In genomic region chr2:46006634-46007033, GRCh38 we compare ENCODE assay signal across 21 cellular contexts.
A peak's percentile ranks its signal among the peaks of the same experiment; 100 is the strongest.
DNase-seq lines count a peak whose midpoint lies in the region; ATAC-seq and TF ChIP-seq lines count a peak whose summit lies in the region.
"Had no signal": no experiment of that assay in that cellular context is flagged by ENCODE, and none has a peak within 500 bp of the region (broad histone marks: within the 10 kb centered on the region; RNA-seq: fewer than 3 reads in every experiment).

No MANE protein-coding gene starts in this region.

- TF ChIP-seq POLR2A in esophagus muscularis mucosa (IDR thresholded peaks at IDR 0.05; ENCODE audit: low read depth), result no peak

- POLR2A ChIA-PET in Caco-2 (lab: Charles Lee), result interaction anchor here (0.6 to 1.0 kb wide), 2 partner anchors 14 to 48 kb away, joined by 3 to 7 read pairs; no protein-coding TSS in a partner anchor

- H3K4me3 ChIP-seq in Caco-2 (ENCODE audit: low read depth, low read length) (no peak overlapping the region), esophagus muscularis mucosa (no peak overlapping the region)
- H3K4me3 ChIP-seq: A549; BLaER1 treated with 17β-estradiol and CSF1 and Interleukin-3, amounts not matched to agents 10 nM and 100 nM; GM23248 had no signal

- H3K9me3 ChIP-seq in Caco-2, result no peaks in the 10 kb centered on the region
- H3K9me3 ChIP-seq in esophagus muscularis mucosa, result no peaks in the 10 kb centered on the region
- H3K9me3 ChIP-seq: A549; BE2C; BLaER1 treated with 17β-estradiol and CSF1 and Interleukin-3, amounts not matched to agents 10 nM and 100 nM had no signal

- DNase-seq in Caco-2, result peak; percentile 73 to 83
- DNase-seq in esophagus muscularis mucosa (ENCODE audit: extremely low spot score), result peak; percentile 64
- DNase-seq in left lobe of liver (ENCODE audit: low spot score), result no peak
- peak; percentile 78 for DNase-seq in renal cortical epithelial cell (ENCODE audit: low read depth)
- no peak for DNase-seq in CD14-positive monocyte (ENCODE audit: low spot score)
- no peak for DNase-seq in middle frontal gyrus (ENCODE audit: extremely low spot score, low spot score)
- no peak for DNase-seq in activated naive CD4-positive, alpha-beta T cell treated with anti-CD3 and anti-CD28 coated beads for 36 hours
- DNase-seq in HuH-7.5 (ENCODE audit: low spot score), result no peak
- DNase-seq: 8988T; ACHN; AML-193; BE2C; CD4-positive, alpha-beta memory T cell; COR-L47; DMS153; DND-41; GM23248; H7; HCEC 1CT had no signal

- H3K27me3 Mint-ChIP-seq in Caco-2 (ENCODE audit: insufficient read depth, unreplicated experiment) (no peaks in the 10 kb centered on the region), CD14-positive monocyte (ENCODE audit: low read depth in 3 of 3) (no peaks in the 10 kb centered on the region)
- H3K27me3 Mint-ChIP-seq in activated naive CD4-positive, alpha-beta T cell treated with anti-CD3 and anti-CD28 coated beads for 36 hours (ENCODE audit: low read depth), result no peaks in the 10 kb centered on the region
- H3K27me3 Mint-ChIP-seq: CD4-positive, alpha-beta memory T cell had no signal

- H3K27me3 ChIP-seq in Caco-2 (replicated peaks; ENCODE audit: control insufficient read depth, insufficient read depth, low read length) (no peaks in the 10 kb centered on the region), esophagus muscularis mucosa (no peaks in the 10 kb centered on the region)
- H3K27me3 ChIP-seq: BE2C; BLaER1 treated with 17β-estradiol and CSF1 and Interleukin-3, amounts not matched to agents 10 nM and 100 nM had no signal

- H3K4me1 Mint-ChIP-seq in Caco-2 (ENCODE audit: low read depth, unreplicated experiment), result peaks cover 37% of the 10 kb centered on the region
- H3K4me1 Mint-ChIP-seq in CD14-positive monocyte, result no peaks in the 10 kb centered on the region
- no peaks in the 10 kb centered on the region for H3K4me1 Mint-ChIP-seq in activated naive CD4-positive, alpha-beta T cell treated with anti-CD3 and anti-CD28 coated beads for 36 hours (ENCODE audit: low read depth)
- H3K4me1 Mint-ChIP-seq: CD4-positive, alpha-beta memory T cell had no signal

- BruUV-seq in Caco-2 (replicated peaks; lab: Mats Ljungman, UMichigan), result no TSS peak

- TF ChIP-seq CTCF in Caco-2 (IDR thresholded peaks at IDR 0.05; ENCODE audit: insufficient read depth in 1 of 2, low read depth in 1 of 2, low read length in 1 of 2, severe bottlenecking in 1 of 2, unreplicated experiment in 1 of 2), result no peak
- no peak for TF ChIP-seq CTCF in esophagus muscularis mucosa (IDR thresholded peaks at IDR 0.05)
- no peak for TF ChIP-seq CTCF in CD14-positive monocyte (IDR thresholded peaks at IDR 0.05)

- intact Hi-C loops in Caco-2 (cut with micrococcal nuclease; ENCODE audit: unreplicated experiment) (loop anchor here (1.0 to 2.0 kb wide), 4 partner anchors 13 to 403 kb away; partner anchors contain the start of gene EPAS1), esophagus muscularis mucosa (cut with DNase I) (loop anchor here (10.0 kb wide), 1 partner anchor 638 kb away; no protein-coding TSS in a partner anchor), CD14-positive monocyte (cut with micrococcal nuclease) (loop anchor here in 1 of 2 donors (10.0 kb wide), 1 partner anchor 358 kb away; no protein-coding TSS in a partner anchor)
- intact Hi-C loops in activated naive CD4-positive, alpha-beta T cell treated with anti-CD3 and anti-CD28 coated beads for 36 hours (cut with micrococcal nuclease), result no loop called here

- WGBS in esophagus muscularis mucosa, result 92% methylated on average over 6 of the region's 6 CpGs

- H3K27ac ChIP-seq in esophagus muscularis mucosa (replicated peaks in 1 of 4), result no peak overlapping the region
- H3K27ac ChIP-seq: BLaER1 treated with 17β-estradiol and CSF1 and Interleukin-3, amounts not matched to agents 10 nM and 100 nM; GM23248 had no signal

- TF ChIP-seq EP300 in esophagus muscularis mucosa (IDR thresholded peaks at IDR 0.05), result no peak

- ATAC-seq in left lobe of liver, result peak; percentile 39
- ATAC-seq: A549 had no signal

- no peak overlapping the region for H3K27ac Mint-ChIP-seq in Caco-2 (ENCODE audit: unreplicated experiment)
- no peak overlapping the region for H3K27ac Mint-ChIP-seq in CD14-positive monocyte
- no peak overlapping the region for H3K27ac Mint-ChIP-seq in activated naive CD4-positive, alpha-beta T cell treated with anti-CD3 and anti-CD28 coated beads for 36 hours
- H3K27ac Mint-ChIP-seq: CD4-positive, alpha-beta memory T cell had no signal

- H3K36me3 ChIP-seq in Caco-2 (ENCODE audit: control insufficient read depth, insufficient read depth, low read length) (no peaks in the 10 kb centered on the region), esophagus muscularis mucosa (peaks cover 0 to 60% (median 30%) of the 10 kb centered on the region in 4 donors)

- H3K4me3 Mint-ChIP-seq in Caco-2 (ENCODE audit: unreplicated experiment), result no peak overlapping the region
- H3K4me3 Mint-ChIP-seq in CD14-positive monocyte, result no peak overlapping the region
- no peak overlapping the region for H3K4me3 Mint-ChIP-seq in activated naive CD4-positive, alpha-beta T cell treated with anti-CD3 and anti-CD28 coated beads for 36 hours
- H3K4me3 Mint-ChIP-seq: CD4-positive, alpha-beta memory T cell had no signal

- H3K4me1 ChIP-seq in Caco-2 (peaks cover 40% of the 10 kb centered on the region), esophagus muscularis mucosa (peaks cover 8 to 25% (median 13%) of the 10 kb centered on the region in 4 donors)
- H3K4me1 ChIP-seq: BE2C had no signal

- H3K9me3 Mint-ChIP-seq in Caco-2 (ENCODE audit: unreplicated experiment), result peaks cover 10% of the 10 kb centered on the region
- no peaks in the 10 kb centered on the region for H3K9me3 Mint-ChIP-seq in CD14-positive monocyte
- H3K9me3 Mint-ChIP-seq in activated naive CD4-positive, alpha-beta T cell treated with anti-CD3 and anti-CD28 coated beads for 36 hours, result no peaks in the 10 kb centered on the region
- H3K9me3 Mint-ChIP-seq: CD4-positive, alpha-beta memory T cell had no signal

- CTCF ChIA-PET in Caco-2 (lab: Charles Lee), result interaction anchor here (0.9 to 1.5 kb wide), 4 partner anchors 13 to 329 kb away, joined by 3 to 12 read pairs (median 4); no protein-coding TSS in a partner anchor
- CTCF ChIA-PET in activated naive CD4-positive, alpha-beta T cell treated with anti-CD3 and anti-CD28 coated beads for 36 hours (lab: Charles Lee), result interaction anchor here (2.5 kb wide), 1 partner anchor 13 kb away, joined by 6 read pairs; no protein-coding TSS in a partner anchor

- H3K36me3 Mint-ChIP-seq in Caco-2 (ENCODE audit: insufficient read depth, unreplicated experiment) (peaks cover 4% of the 10 kb centered on the region), CD14-positive monocyte (peaks cover 56 to 65% of the 10 kb centered on the region in 2 donors)
- peaks cover 7% of the 10 kb centered on the region for H3K36me3 Mint-ChIP-seq in activated naive CD4-positive, alpha-beta T cell treated with anti-CD3 and anti-CD28 coated beads for 36 hours (ENCODE audit: low read depth)

Comparison
In these comparisons a context has a peak if more than half of its experiments do, and no peak if none do; other contexts are left out.
1. DNase-seq: peak in Caco-2 (2 of 2), esophagus muscularis mucosa (single experiment) and renal cortical epithelial cell (single experiment); none in left lobe of liver (single experiment), CD14-positive monocyte (single experiment), middle frontal gyrus (single experiment), activated naive CD4-positive, alpha-beta T cell treated with anti-CD3 and anti-CD28 coated beads for 36 hours (single experiment) and HuH-7.5 (single experiment).